Comparison of ENCODE assay signal across 15 cellular contexts in genomic region chr15:96948981-96949380, GRCh38.
A peak's percentile ranks its signal among the peaks of the same experiment; 100 is the strongest.
DNase-seq lines count a peak whose midpoint lies in the region; ATAC-seq, FAIRE-seq and TF ChIP-seq lines count a peak whose summit lies in the region.
"Had no signal": no experiment of that assay in that cellular context is flagged by ENCODE, and none has a peak within 500 bp of the region (broad histone marks: within the 10 kb centered on the region; RNA-seq: fewer than 3 reads in every experiment).

No MANE protein-coding gene starts in this region.

- no peak for TF ChIP-seq CTCF in WTC11 (IDR thresholded peaks at IDR 0.05)
- no peak for TF ChIP-seq CTCF in nephron progenitor cell (IDR thresholded peaks at IDR 0.05)

- CTCF ChIA-PET in WTC11 (lab: Charles Lee): no interaction called here

- H3K27me3 Mint-ChIP-seq in WTC11 (ENCODE audit: low read depth): peaks cover 38% of the 10 kb centered on the region
- H3K27me3 Mint-ChIP-seq in nephron progenitor cell (ENCODE audit: low read depth, poor library complexity): peaks cover 43% of the 10 kb centered on the region

- H3K9me3 Mint-ChIP-seq in WTC11 (peaks cover 5% of the 10 kb centered on the region), nephron progenitor cell (no peaks in the 10 kb centered on the region)

- no peak for ATAC-seq in WTC11
- ATAC-seq in HG02678 (IDR thresholded peaks at IDR 0.05; ENCODE audit: unreplicated experiment): no peak
- ATAC-seq: A549 had no signal

- DNase-seq in DMS114 treated with DMSO at 0.1 percent for 48 hours (lab: John Stamatoyannopoulos, UW; ENCODE audit: unreplicated experiment) (peak; percentile 78), OCI-M1 (lab: John Stamatoyannopoulos, UW) (peak; percentile 18), WTC11 (ENCODE audit: low spot score) (no peak), nephron progenitor cell (no peak), NCI-H1092 treated with DMSO at 0.1 percent for 48 hours (lab: John Stamatoyannopoulos, UW) (no peak), urothelium cell line (ENCODE audit: low spot score) (no peak)
- DNase-seq: C1 segment of cervical spinal cord, IMR-90, Karpas-422, NCI-H187, NCI-H345, NCI-H526 treated with DMSO at 0.1 percent for 48 hours had no signal

- no peak for FAIRE-seq in urothelium cell line (lab: Jason Lieb, UNC)
- FAIRE-seq: A549, H54 had no signal

- H3K4me1 Mint-ChIP-seq in WTC11: peaks cover 38% of the 10 kb centered on the region
- H3K4me1 Mint-ChIP-seq in nephron progenitor cell: peaks cover 43% of the 10 kb centered on the region

- H3K36me3 Mint-ChIP-seq in WTC11 (no peaks in the 10 kb centered on the region), nephron progenitor cell (ENCODE audit: low read depth) (no peaks in the 10 kb centered on the region)

- POLR2A ChIA-PET in WTC11 (lab: Charles Lee): no interaction called here

- H3K27ac Mint-ChIP-seq in WTC11 (no peak overlapping the region), nephron progenitor cell (no peak overlapping the region)

- H3K4me3 Mint-ChIP-seq in WTC11 (peak overlapping the region; percentile 70), nephron progenitor cell (peak overlapping the region; percentile 87)

TF ChIP-seq in WTC11, 78 proteins besides CTCF, POLR2A, EP300 and RAD21:
- TF ChIP-seq ZBTB43 (CRISPR knock-in tag; IDR thresholded peaks at IDR 0.05): no peak
- TF ChIP-seq ZNF425 (CRISPR knock-in tag; conservative IDR thresholded peaks at IDR 0.05): no peak
- TF ChIP-seq JUN (CRISPR knock-in tag; IDR thresholded peaks at IDR 0.05): no peak
- TF ChIP-seq E2F1 (CRISPR knock-in tag; IDR thresholded peaks at IDR 0.05): no peak
- TF ChIP-seq CREB1 (CRISPR knock-in tag; IDR thresholded peaks at IDR 0.05): no peak
- no peak for TF ChIP-seq TEAD1 (CRISPR knock-in tag; IDR thresholded peaks at IDR 0.05)
- no peak for TF ChIP-seq EMX1 (CRISPR knock-in tag; IDR thresholded peaks at IDR 0.05)
- no peak for TF ChIP-seq FOXJ3 (CRISPR knock-in tag; IDR thresholded peaks at IDR 0.05; ENCODE audit: borderline replicate concordance)
- no peak for TF ChIP-seq NR2C2 (CRISPR knock-in tag; IDR thresholded peaks at IDR 0.05)
- no peak for TF ChIP-seq PREB (CRISPR knock-in tag; IDR thresholded peaks at IDR 0.05; ENCODE audit: borderline replicate concordance)
- TF ChIP-seq USF2 (CRISPR knock-in tag; IDR thresholded peaks at IDR 0.05): no peak
- no peak for TF ChIP-seq MYBL2 (CRISPR knock-in tag; IDR thresholded peaks at IDR 0.05)
- TF ChIP-seq ETV6 (CRISPR knock-in tag; IDR thresholded peaks at IDR 0.05): no peak

Comparison
In these comparisons a context has a peak if more than half of its experiments do, and no peak if none do; other contexts are left out.
1. DNase-seq: peak in DMS114 treated with DMSO at 0.1 percent for 48 hours (single experiment) and OCI-M1 (single experiment); none in WTC11 (single experiment), nephron progenitor cell (single experiment), NCI-H1092 treated with DMSO at 0.1 percent for 48 hours (single experiment) and urothelium cell line (single experiment).